Comparison of ENCODE assay signal across 1 cellular context in genomic region chr6:29752451-29753308, GRCh38.
TF ChIP-seq lines count a peak whose summit lies in the region.

No MANE protein-coding gene starts in this region.

TF ChIP-seq in HepG2, 621 proteins besides CTCF, POLR2A, EP300 and RAD21 (continued from another document and continues in another):
- TF ChIP-seq GLMP (CRISPR knock-in tag; IDR thresholded peaks at IDR 0.05; ENCODE audit: borderline replicate concordance) (no peak), ZNF563 (CRISPR knock-in tag; IDR thresholded peaks at IDR 0.05) (peak; percentile 25; the same call in 1 of the 2 replicates), MAFK (conservative IDR thresholded peaks at IDR 0.05 in 1 of 2, IDR thresholded peaks at IDR 0.05 in 1 of 2; ENCODE audit: low read length in 2 of 2) (no peak), ZNF180 (CRISPR knock-in tag; IDR thresholded peaks at IDR 0.05; ENCODE audit: borderline replicate concordance, low read depth) (no peak), SMAD1 (CRISPR knock-in tag; IDR thresholded peaks at IDR 0.05; ENCODE audit: borderline replicate concordance, low read depth) (no peak), ZNF616 (CRISPR knock-in tag; IDR thresholded peaks at IDR 0.05; ENCODE audit: low read depth) (no peak), ZNF20 (CRISPR knock-in tag; IDR thresholded peaks at IDR 0.05) (no peak), KDM6A (CRISPR knock-in tag; IDR thresholded peaks at IDR 0.05; ENCODE audit: low read depth) (no peak), NR2F1 (CRISPR knock-in tag; IDR thresholded peaks at IDR 0.05) (no peak), ZNF383 (CRISPR knock-in tag; IDR thresholded peaks at IDR 0.05; ENCODE audit: borderline replicate concordance) (no peak), NBN (conservative IDR thresholded peaks at IDR 0.05) (no peak), ZNF501 (CRISPR knock-in tag; IDR thresholded peaks at IDR 0.05) (no peak), SRSF4 (IDR thresholded peaks at IDR 0.05; ENCODE audit: low read depth, low read length, poor library complexity, severe bottlenecking) (no peak), ZNF709 (CRISPR knock-in tag; IDR thresholded peaks at IDR 0.05) (no peak), ZNF510 (CRISPR knock-in tag; IDR thresholded peaks at IDR 0.05; ENCODE audit: low read depth) (no peak), ZNF143 (CRISPR knock-in tag; IDR thresholded peaks at IDR 0.05) (no peak), ZHX2 (IDR thresholded peaks at IDR 0.05; ENCODE audit: low read depth) (no peak), ZHX2 (CRISPR knock-in tag; IDR thresholded peaks at IDR 0.05; ENCODE audit: borderline replicate concordance) (no peak), ZNF83 (CRISPR knock-in tag; IDR thresholded peaks at IDR 0.05; ENCODE audit: borderline replicate concordance) (no peak), JDP2 (CRISPR knock-in tag; IDR thresholded peaks at IDR 0.05; ENCODE audit: borderline replicate concordance) (no peak), ZMAT3 (CRISPR knock-in tag; conservative IDR thresholded peaks at IDR 0.05) (peak; percentile 59; the same call in 1 of the 2 replicates), ZNF10 (CRISPR knock-in tag; IDR thresholded peaks at IDR 0.05; ENCODE audit: borderline replicate concordance, low read depth) (no peak), CCAR2 (optimal IDR thresholded peaks at IDR 0.05; ENCODE audit: low read depth, low read length) (no peak), ZNF761 (CRISPR knock-in tag; conservative IDR thresholded peaks at IDR 0.05) (no peak), NCOA1 (CRISPR knock-in tag; IDR thresholded peaks at IDR 0.05) (no peak), SIN3A (IDR thresholded peaks at IDR 0.05; ENCODE audit: borderline replicate concordance, low read depth, low read length) (no peak), TRIM24 (CRISPR knock-in tag; IDR thresholded peaks at IDR 0.05) (no peak), FOXP1 (IDR thresholded peaks at IDR 0.05) (no peak), FOXP1 (CRISPR knock-in tag; IDR thresholded peaks at IDR 0.05) (no peak), STAG1 (CRISPR knock-in tag; IDR thresholded peaks at IDR 0.05) (peak; percentile 78), NFE2L2 (IDR thresholded peaks at IDR 0.05; ENCODE audit: low read length) (peak; percentile 7; the same call in 1 of the 2 replicates), NFIC (IDR thresholded peaks at IDR 0.05; ENCODE audit: low read length) (no peak), HIVEP1 (CRISPR knock-in tag; IDR thresholded peaks at IDR 0.05) (peak; percentile 14; the same call in 1 of the 2 replicates), MXD4 (CRISPR knock-in tag; IDR thresholded peaks at IDR 0.05) (0 out of 2 replicates have a peak, but pooled peaks have one; percentile 46), MAX (IDR thresholded peaks at IDR 0.05) (peak; percentile 75), POLR2AphosphoS2 (IDR thresholded peaks at IDR 0.05; ENCODE audit: low read depth, low read length) (no peak), DNMT1 (CRISPR knock-in tag; IDR thresholded peaks at IDR 0.05) (no peak), NFKB2 (CRISPR knock-in tag; IDR thresholded peaks at IDR 0.05; ENCODE audit: borderline replicate concordance) (no peak; the same call in 1 of the 2 replicates), ZFP37 (CRISPR knock-in tag; IDR thresholded peaks at IDR 0.05; ENCODE audit: borderline replicate concordance) (no peak), HOXA5 (CRISPR knock-in tag; IDR thresholded peaks at IDR 0.05) (no peak), FOXM1 (CRISPR knock-in tag; IDR thresholded peaks at IDR 0.05) (no peak), ZBTB49 (CRISPR knock-in tag; IDR thresholded peaks at IDR 0.05; ENCODE audit: borderline replicate concordance) (no peak), ZNF737 (CRISPR knock-in tag; IDR thresholded peaks at IDR 0.05; ENCODE audit: borderline replicate concordance) (no peak), HHEX (CRISPR knock-in tag; IDR thresholded peaks at IDR 0.05) (no peak), SRSF9 (IDR thresholded peaks at IDR 0.05; ENCODE audit: borderline replicate concordance, insufficient read depth, low read depth, low read length, poor library complexity, severe bottlenecking) (no peak)
- TF ChIP-seq, protein P1, sequence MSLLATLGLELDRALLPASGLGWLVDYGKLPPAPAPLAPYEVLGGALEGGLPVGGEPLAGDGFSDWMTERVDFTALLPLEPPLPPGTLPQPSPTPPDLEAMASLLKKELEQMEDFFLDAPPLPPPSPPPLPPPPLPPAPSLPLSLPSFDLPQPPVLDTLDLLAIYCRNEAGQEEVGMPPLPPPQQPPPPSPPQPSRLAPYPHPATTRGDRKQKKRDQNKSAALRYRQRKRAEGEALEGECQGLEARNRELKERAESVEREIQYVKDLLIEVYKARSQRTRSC (CRISPR knock-in tag; IDR thresholded peaks at IDR 0.05; ENCODE audit: low read depth) = no peak
- TF ChIP-seq, protein P2, sequence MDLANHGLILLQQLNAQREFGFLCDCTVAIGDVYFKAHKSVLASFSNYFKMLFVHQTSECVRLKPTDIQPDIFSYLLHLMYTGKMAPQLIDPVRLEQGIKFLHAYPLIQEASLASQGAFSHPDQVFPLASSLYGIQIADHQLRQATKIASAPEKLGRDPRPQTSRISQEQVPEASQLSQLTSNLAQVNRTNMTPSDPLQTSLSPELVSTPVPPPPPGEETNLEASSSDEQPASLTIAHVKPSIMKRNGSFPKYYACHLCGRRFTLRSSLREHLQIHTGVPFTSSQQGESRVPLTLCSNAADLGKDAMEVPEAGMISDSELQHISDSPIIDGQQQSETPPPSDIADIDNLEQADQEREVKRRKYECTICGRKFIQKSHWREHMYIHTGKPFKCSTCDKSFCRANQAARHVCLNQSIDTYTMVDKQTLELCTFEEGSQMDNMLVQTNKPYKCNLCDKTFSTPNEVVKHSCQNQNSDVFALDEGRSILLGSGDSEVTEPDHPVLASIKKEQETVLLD (CRISPR knock-in tag; IDR thresholded peaks at IDR 0.05; ENCODE audit: low read depth) = no peak
- TF ChIP-seq, protein P3, sequence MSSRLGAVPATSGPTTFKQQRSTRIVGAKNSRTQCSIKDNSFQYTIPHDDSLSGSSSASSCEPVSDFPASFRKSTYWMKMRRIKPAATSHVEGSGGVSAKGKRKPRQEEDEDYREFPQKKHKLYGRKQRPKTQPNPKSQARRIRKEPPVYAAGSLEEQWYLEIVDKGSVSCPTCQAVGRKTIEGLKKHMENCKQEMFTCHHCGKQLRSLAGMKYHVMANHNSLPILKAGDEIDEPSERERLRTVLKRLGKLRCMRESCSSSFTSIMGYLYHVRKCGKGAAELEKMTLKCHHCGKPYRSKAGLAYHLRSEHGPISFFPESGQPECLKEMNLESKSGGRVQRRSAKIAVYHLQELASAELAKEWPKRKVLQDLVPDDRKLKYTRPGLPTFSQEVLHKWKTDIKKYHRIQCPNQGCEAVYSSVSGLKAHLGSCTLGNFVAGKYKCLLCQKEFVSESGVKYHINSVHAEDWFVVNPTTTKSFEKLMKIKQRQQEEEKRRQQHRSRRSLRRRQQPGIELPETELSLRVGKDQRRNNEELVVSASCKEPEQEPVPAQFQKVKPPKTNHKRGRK (CRISPR knock-in tag; IDR thresholded peaks at IDR 0.05) = 0 out of 2 replicates have a peak, but pooled peaks have one; percentile 77
- TF ChIP-seq, protein P4, sequence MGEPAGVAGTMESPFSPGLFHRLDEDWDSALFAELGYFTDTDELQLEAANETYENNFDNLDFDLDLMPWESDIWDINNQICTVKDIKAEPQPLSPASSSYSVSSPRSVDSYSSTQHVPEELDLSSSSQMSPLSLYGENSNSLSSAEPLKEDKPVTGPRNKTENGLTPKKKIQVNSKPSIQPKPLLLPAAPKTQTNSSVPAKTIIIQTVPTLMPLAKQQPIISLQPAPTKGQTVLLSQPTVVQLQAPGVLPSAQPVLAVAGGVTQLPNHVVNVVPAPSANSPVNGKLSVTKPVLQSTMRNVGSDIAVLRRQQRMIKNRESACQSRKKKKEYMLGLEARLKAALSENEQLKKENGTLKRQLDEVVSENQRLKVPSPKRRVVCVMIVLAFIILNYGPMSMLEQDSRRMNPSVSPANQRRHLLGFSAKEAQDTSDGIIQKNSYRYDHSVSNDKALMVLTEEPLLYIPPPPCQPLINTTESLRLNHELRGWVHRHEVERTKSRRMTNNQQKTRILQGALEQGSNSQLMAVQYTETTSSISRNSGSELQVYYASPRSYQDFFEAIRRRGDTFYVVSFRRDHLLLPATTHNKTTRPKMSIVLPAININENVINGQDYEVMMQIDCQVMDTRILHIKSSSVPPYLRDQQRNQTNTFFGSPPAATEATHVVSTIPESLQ (CRISPR knock-in tag; conservative IDR thresholded peaks at IDR 0.05) = no peak
- TF ChIP-seq, protein P5, sequence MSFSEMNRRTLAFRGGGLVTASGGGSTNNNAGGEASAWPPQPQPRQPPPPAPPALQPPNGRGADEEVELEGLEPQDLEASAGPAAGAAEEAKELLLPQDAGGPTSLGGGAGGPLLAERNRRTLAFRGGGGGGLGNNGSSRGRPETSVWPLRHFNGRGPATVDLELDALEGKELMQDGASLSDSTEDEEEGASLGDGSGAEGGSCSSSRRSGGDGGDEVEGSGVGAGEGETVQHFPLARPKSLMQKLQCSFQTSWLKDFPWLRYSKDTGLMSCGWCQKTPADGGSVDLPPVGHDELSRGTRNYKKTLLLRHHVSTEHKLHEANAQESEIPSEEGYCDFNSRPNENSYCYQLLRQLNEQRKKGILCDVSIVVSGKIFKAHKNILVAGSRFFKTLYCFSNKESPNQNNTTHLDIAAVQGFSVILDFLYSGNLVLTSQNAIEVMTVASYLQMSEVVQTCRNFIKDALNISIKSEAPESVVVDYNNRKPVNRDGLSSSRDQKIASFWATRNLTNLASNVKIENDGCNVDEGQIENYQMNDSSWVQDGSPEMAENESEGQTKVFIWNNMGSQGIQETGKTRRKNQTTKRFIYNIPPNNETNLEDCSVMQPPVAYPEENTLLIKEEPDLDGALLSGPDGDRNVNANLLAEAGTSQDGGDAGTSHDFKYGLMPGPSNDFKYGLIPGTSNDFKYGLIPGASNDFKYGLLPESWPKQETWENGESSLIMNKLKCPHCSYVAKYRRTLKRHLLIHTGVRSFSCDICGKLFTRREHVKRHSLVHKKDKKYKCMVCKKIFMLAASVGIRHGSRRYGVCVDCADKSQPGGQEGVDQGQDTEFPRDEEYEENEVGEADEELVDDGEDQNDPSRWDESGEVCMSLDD (CRISPR knock-in tag; IDR thresholded peaks at IDR 0.05; ENCODE audit: borderline replicate concordance) = 0 out of 2 replicates have a peak, but pooled peaks have one; percentile 32
- TF ChIP-seq, protein P6, sequence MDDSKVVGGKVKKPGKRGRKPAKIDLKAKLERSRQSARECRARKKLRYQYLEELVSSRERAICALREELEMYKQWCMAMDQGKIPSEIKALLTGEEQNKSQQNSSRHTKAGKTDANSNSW (CRISPR knock-in tag; IDR thresholded peaks at IDR 0.05; ENCODE audit: borderline replicate concordance) = no peak
